ENCODE assay signal across 24 cellular contexts in genomic region chr7:138470586-138471157, GRCh38.
"Had no signal": no experiment of that assay in that cellular context is flagged by ENCODE, and none has a peak within 500 bp of the region (broad histone marks: within the 10 kb centered on the region; RNA-seq: fewer than 3 reads in every experiment).

No MANE protein-coding gene starts in this region.

- H3K27ac Mint-ChIP-seq: nephron progenitor cell; stimulated activated effector memory CD8-positive, alpha-beta T cell treated with anti-CD3 and anti-CD28 coated beads, Interleukin-12 subunit alpha, Interleukin-12 subunit beta, amount 100 ng/mL, for 72 hours had no signal

- H3K9me3 Mint-ChIP-seq: naive thymus-derived CD8-positive, alpha-beta T cell; stimulated activated effector memory CD8-positive, alpha-beta T cell treated with anti-CD3 and anti-CD28 coated beads, Interleukin-12 subunit alpha, Interleukin-12 subunit beta, amount 100 ng/mL, for 72 hours had no signal

- H3K9me3 ChIP-seq: gastrocnemius medialis, left lung, prostate gland, right atrium auricular region, sigmoid colon, stomach, testis, tibial artery, upper lobe of left lung had no signal

- H3K27me3 Mint-ChIP-seq: naive thymus-derived CD8-positive, alpha-beta T cell had no signal

- H3K36me3 ChIP-seq: gastrocnemius medialis, left lung, prostate gland, right atrium auricular region, sigmoid colon, stomach, tibial artery, upper lobe of left lung had no signal

- H3K4me3 ChIP-seq: gastrocnemius medialis, hepatocyte, left lung, prostate gland, right atrium auricular region, sigmoid colon, stomach, testis, tibial artery, upper lobe of left lung had no signal

- H3K36me3 Mint-ChIP-seq: stimulated activated effector memory CD8-positive, alpha-beta T cell treated with anti-CD3 and anti-CD28 coated beads, Interleukin-12 subunit alpha, Interleukin-12 subunit beta, amount 100 ng/mL, for 72 hours had no signal

- DNase-seq: cortex of kidney; foreskin fibroblast; gastrocnemius medialis; head of caudate nucleus; left cardiac atrium; left lung; mesendoderm; naive thymus-derived CD8-positive, alpha-beta T cell; nephron progenitor cell; nucleus accumbens; sigmoid colon; stimulated activated CD4-positive, alpha-beta T cell treated with anti-CD3 and anti-CD28 coated beads, Interleukin-2, amount 100 ng/mL, for 24 hours; stimulated activated CD4-positive, alpha-beta T cell treated with anti-CD3 and anti-CD28 coated beads, Interleukin-4, amount 100 ng/mL, for 24 hours; stimulated activated naive CD4-positive, alpha-beta T cell treated with Interleukin-2 at 50 U/mL for 16 hours; stomach; testis; tibial artery; upper lobe of left lung had no signal

- H3K27ac ChIP-seq: epithelial cell of prostate, gastrocnemius medialis, hepatocyte, left lung, prostate gland, right atrium auricular region, sigmoid colon, stomach, testis, tibial artery, upper lobe of left lung had no signal

- H3K4me3 Mint-ChIP-seq: nephron progenitor cell; stimulated activated effector memory CD8-positive, alpha-beta T cell treated with anti-CD3 and anti-CD28 coated beads, Interleukin-12 subunit alpha, Interleukin-12 subunit beta, amount 100 ng/mL, for 72 hours had no signal

- H3K27me3 ChIP-seq: gastrocnemius medialis, hepatocyte, left lung, right atrium auricular region, sigmoid colon, stomach, testis, tibial artery, upper lobe of left lung had no signal

- ATAC-seq: esophagus mucosa; gastrocnemius medialis; left cardiac atrium; left lung; naive thymus-derived CD8-positive, alpha-beta T cell; stimulated activated effector memory CD8-positive, alpha-beta T cell treated with anti-CD3 and anti-CD28 coated beads, Interleukin-12 subunit alpha, Interleukin-12 subunit beta, amount 100 ng/mL, for 72 hours had no signal
